8 cellular contexts compared by ENCODE assay signal in genomic region chr16:21101631-21102420, GRCh38. TPM values are rescaled to one million over a fixed set of nuclear protein-coding genes. Genes with fewer than 3 reads are reported as not detected.
DNase-seq lines count a peak whose midpoint lies in the region; TF ChIP-seq lines count a peak whose summit lies in the region.

No MANE protein-coding gene starts in this region.

- DNase-seq in activated CD4-positive, alpha-beta memory T cell treated with anti-CD3 and anti-CD28 coated beads for 36 hours, result peak; percentile 24
- DNase-seq in activated CD4-positive, alpha-beta memory T cell treated with anti-CD3 and anti-CD28 coated beads, Interleukin-2, amount 10 ng/mL, durations not matched to agents 7 days and 5 days, result no peak
- DNase-seq in RKO (ENCODE audit: low spot score) (peak; percentile 50), fibroblast of lung (ENCODE audit: low read depth in 2 of 2) (peak; percentile 27 to 36), T-helper 9 cell (no peak), NCI-H2196 (lab: John Stamatoyannopoulos, UW; ENCODE audit: unreplicated experiment) (no peak)
- peak; percentile 2 to 3 for DNase-seq in stimulated activated CD8-positive, alpha-beta memory T cell treated with anti-CD3 and anti-CD28 coated beads, Interleukin-2, amount 100 ng/mL, for 48 hours (ENCODE audit: low read depth in 2 of 2)
- DNase-seq in central memory CD4-positive, alpha-beta T cell, result no peak

- H3K4me1 Mint-ChIP-seq in activated CD4-positive, alpha-beta memory T cell treated with anti-CD3 and anti-CD28 coated beads for 36 hours (ENCODE audit: low read depth), result no peaks in the 10 kb centered on the region
- no peaks in the 10 kb centered on the region for H3K4me1 Mint-ChIP-seq in activated CD4-positive, alpha-beta memory T cell treated with anti-CD3 and anti-CD28 coated beads, Interleukin-2, amount 10 ng/mL, durations not matched to agents 7 days and 5 days

- TF ChIP-seq CTCF in fibroblast of lung (conservative IDR thresholded peaks at IDR 0.05 in 1 of 2, IDR thresholded peaks at IDR 0.05 in 1 of 2; ENCODE audit: low read depth in 1 of 2, low read length in 2 of 2), result peak; percentile 39 to 60

- CTCF ChIA-PET in activated CD4-positive, alpha-beta memory T cell treated with anti-CD3 and anti-CD28 coated beads for 36 hours (lab: Charles Lee), result interaction anchor here (1.0 to 1.2 kb wide), 2 partner anchors 251 to 255 kb away, joined by 3 to 5 read pairs; no protein-coding TSS in a partner anchor
- CTCF ChIA-PET in activated CD4-positive, alpha-beta memory T cell treated with anti-CD3 and anti-CD28 coated beads, Interleukin-2, amount 10 ng/mL, durations not matched to agents 7 days and 5 days (lab: Charles Lee), result interaction anchor here (1.0 to 1.2 kb wide), 2 partner anchors 251 to 253 kb away, joined by 3 to 5 read pairs; no protein-coding TSS in a partner anchor

- H3K36me3 Mint-ChIP-seq in activated CD4-positive, alpha-beta memory T cell treated with anti-CD3 and anti-CD28 coated beads for 36 hours, result no peaks in the 10 kb centered on the region
- H3K36me3 Mint-ChIP-seq in activated CD4-positive, alpha-beta memory T cell treated with anti-CD3 and anti-CD28 coated beads, Interleukin-2, amount 10 ng/mL, durations not matched to agents 7 days and 5 days (ENCODE audit: low read depth), result no peaks in the 10 kb centered on the region

- no peaks in the 10 kb centered on the region for H3K27me3 ChIP-seq in fibroblast of lung (ENCODE audit: control insufficient read depth, insufficient read depth, low read length)

- no peaks in the 10 kb centered on the region for H4K20me1 ChIP-seq in fibroblast of lung (ENCODE audit: control insufficient read depth, extremely low read depth, insufficient read depth, low read length)

- H3K4me1 ChIP-seq in fibroblast of lung (ENCODE audit: control insufficient read depth, extremely low read depth, insufficient read depth, low read length), result peaks cover 1% of the 10 kb centered on the region

- no peaks in the 10 kb centered on the region for H3K9me3 Mint-ChIP-seq in activated CD4-positive, alpha-beta memory T cell treated with anti-CD3 and anti-CD28 coated beads for 36 hours
- H3K9me3 Mint-ChIP-seq in activated CD4-positive, alpha-beta memory T cell treated with anti-CD3 and anti-CD28 coated beads, Interleukin-2, amount 10 ng/mL, durations not matched to agents 7 days and 5 days, result no peaks in the 10 kb centered on the region

- intact Hi-C loops in activated CD4-positive, alpha-beta memory T cell treated with anti-CD3 and anti-CD28 coated beads for 36 hours (cut with micrococcal nuclease), result no loop called here

- H3K4me2 ChIP-seq in fibroblast of lung (ENCODE audit: extremely low read depth, insufficient read depth, low read length), result no peak overlapping the region

- POLR2A ChIA-PET in activated CD4-positive, alpha-beta memory T cell treated with anti-CD3 and anti-CD28 coated beads for 36 hours (lab: Charles Lee), result no interaction called here
- POLR2A ChIA-PET in activated CD4-positive, alpha-beta memory T cell treated with anti-CD3 and anti-CD28 coated beads, Interleukin-2, amount 10 ng/mL, durations not matched to agents 7 days and 5 days (lab: Charles Lee), result no interaction called here

- no peaks in the 10 kb centered on the region for H3K36me3 ChIP-seq in fibroblast of lung (ENCODE audit: control insufficient read depth, insufficient read depth, low read length)

- H3K4me3 Mint-ChIP-seq in activated CD4-positive, alpha-beta memory T cell treated with anti-CD3 and anti-CD28 coated beads for 36 hours, result no peak overlapping the region
- no peak overlapping the region for H3K4me3 Mint-ChIP-seq in activated CD4-positive, alpha-beta memory T cell treated with anti-CD3 and anti-CD28 coated beads, Interleukin-2, amount 10 ng/mL, durations not matched to agents 7 days and 5 days

- no peak overlapping the region for H3K9ac ChIP-seq in fibroblast of lung (ENCODE audit: insufficient read depth, low read length)

- no peak overlapping the region for H3K4me3 ChIP-seq in fibroblast of lung (replicated peaks in 1 of 4; ENCODE audit: control extremely low read depth in 1 of 4, insufficient read depth in 1 of 4, low read depth in 3 of 4, low read length in 4 of 4)

- no peak overlapping the region for H3K27ac Mint-ChIP-seq in activated CD4-positive, alpha-beta memory T cell treated with anti-CD3 and anti-CD28 coated beads for 36 hours
- no peak overlapping the region for H3K27ac Mint-ChIP-seq in activated CD4-positive, alpha-beta memory T cell treated with anti-CD3 and anti-CD28 coated beads, Interleukin-2, amount 10 ng/mL, durations not matched to agents 7 days and 5 days

- H3K79me2 ChIP-seq in fibroblast of lung (ENCODE audit: control insufficient read depth, insufficient read depth, low read length), result no peaks in the 10 kb centered on the region

- peaks cover 18% of the 10 kb centered on the region for H3K27me3 Mint-ChIP-seq in activated CD4-positive, alpha-beta memory T cell treated with anti-CD3 and anti-CD28 coated beads for 36 hours
- peaks cover 35% of the 10 kb centered on the region for H3K27me3 Mint-ChIP-seq in activated CD4-positive, alpha-beta memory T cell treated with anti-CD3 and anti-CD28 coated beads, Interleukin-2, amount 10 ng/mL, durations not matched to agents 7 days and 5 days

- no peaks in the 10 kb centered on the region for H3K9me3 ChIP-seq in fibroblast of lung (ENCODE audit: control insufficient read depth, insufficient read depth, low read depth, low read length)

- no peak overlapping the region for H3K27ac ChIP-seq in fibroblast of lung (ENCODE audit: insufficient read depth, low read length)

- H2AFZ ChIP-seq in fibroblast of lung (ENCODE audit: low read length), result no peak overlapping the region

RNA-seq across cellular contexts. Expression of gene DNAH3, which starts 48.8 kb away (rescaled TPM):
- total RNA-seq in activated CD4-positive, alpha-beta memory T cell treated with anti-CD3 and anti-CD28 coated beads for 36 hours, result not detected
- total RNA-seq in activated CD4-positive, alpha-beta memory T cell treated with anti-CD3 and anti-CD28 coated beads, Interleukin-2, amount 10 ng/mL, durations not matched to agents 7 days and 5 days, result under 1 TPM; 0.03 to 0.05 TPM
- not detected in 2 replicates for total RNA-seq in fibroblast of lung
- 0.01 TPM in 1 of 2 replicates, not detected in the other for polyA plus RNA-seq in fibroblast of lung
- polyA plus RNA-seq in fibroblast of lung (2012), result not detected in 2 replicates
- polyA minus RNA-seq in fibroblast of lung (ENCODE audit: low replicate concordance), result not detected in 2 replicates

RNA-seq across cellular contexts. Expression of gene LDAF1, which starts 56.6 kb away (rescaled TPM):
- total RNA-seq in activated CD4-positive, alpha-beta memory T cell treated with anti-CD3 and anti-CD28 coated beads for 36 hours, result 10 to 100 TPM; 13.9 to 15.1 TPM
- total RNA-seq in activated CD4-positive, alpha-beta memory T cell treated with anti-CD3 and anti-CD28 coated beads, Interleukin-2, amount 10 ng/mL, durations not matched to agents 7 days and 5 days, result 10 to 100 TPM; 15.8 to 19.2 TPM
- 112 and 123 TPM in 2 replicates for total RNA-seq in fibroblast of lung
- polyA plus RNA-seq in fibroblast of lung, result 31.6 and 36.3 TPM in 2 replicates
- polyA plus RNA-seq in fibroblast of lung (2012), result 26.1 and 28.4 TPM in 2 replicates
- polyA minus RNA-seq in fibroblast of lung (ENCODE audit: low replicate concordance), result 21.5 and 29.9 TPM in 2 replicates

Comparison
In these comparisons a context has a peak if more than half of its experiments do, and no peak if none do; other contexts are left out.
1. DNase-seq: peak in activated CD4-positive, alpha-beta memory T cell treated with anti-CD3 and anti-CD28 coated beads for 36 hours (single experiment), RKO (single experiment), fibroblast of lung (2 of 2) and stimulated activated CD8-positive, alpha-beta memory T cell treated with anti-CD3 and anti-CD28 coated beads, Interleukin-2, amount 100 ng/mL, for 48 hours (2 of 2); none in activated CD4-positive, alpha-beta memory T cell treated with anti-CD3 and anti-CD28 coated beads, Interleukin-2, amount 10 ng/mL, durations not matched to agents 7 days and 5 days (single experiment), central memory CD4-positive, alpha-beta T cell (single experiment), T-helper 9 cell (single experiment) and NCI-H2196 (single experiment).